ENCODE assay signal across 8 cellular contexts in the genomic region with DNA sequence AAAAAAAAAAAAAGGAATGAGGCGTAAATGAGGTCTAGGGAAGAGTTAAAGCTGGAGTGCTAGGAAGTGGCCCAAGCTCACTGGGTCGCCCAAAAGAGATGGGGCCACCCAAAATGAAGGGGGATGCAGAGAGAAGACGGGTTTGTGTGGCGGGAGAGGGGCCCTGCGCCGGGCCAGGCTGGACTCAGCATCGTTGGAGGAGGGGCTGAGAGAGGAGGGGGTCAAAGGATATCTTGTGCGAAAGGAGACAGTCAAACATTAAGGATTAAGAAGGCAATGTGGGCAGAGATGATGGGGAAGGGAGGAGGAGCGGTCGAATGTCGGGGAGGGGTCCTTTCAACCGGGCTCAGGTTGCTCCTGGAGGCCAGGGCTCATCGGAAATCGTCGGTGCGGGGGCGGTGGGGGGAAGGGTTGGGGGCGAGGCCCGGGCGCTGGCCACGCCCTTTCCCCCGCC. TPM values are rescaled to one million over a fixed set of nuclear protein-coding genes. Genes with fewer than 3 reads are reported as not detected.
A peak's percentile ranks its signal among the peaks of the same experiment; 100 is the strongest.
DNase-seq lines count a peak whose midpoint lies in the region; ATAC-seq, FAIRE-seq and TF ChIP-seq lines count a peak whose summit lies in the region.

No MANE protein-coding gene starts in this region.

- no peaks in the 10 kb centered on the region for H4K20me1 ChIP-seq in GM12878 (ENCODE audit: control insufficient read depth, insufficient read depth)

- H3K36me3 ChIP-seq in GM12878 (ENCODE audit: control insufficient read depth in 2 of 2, insufficient read depth in 2 of 2, low read length in 1 of 2) (no peaks in the 10 kb centered on the region), uterus (no peaks in the 10 kb centered on the region)

- TF ChIP-seq CTCF in GM12878 (IDR thresholded peaks at IDR 0.05 in 2 of 3, conservative IDR thresholded peaks at IDR 0.05 in 1 of 3; ENCODE audit: control insufficient read depth in 2 of 3, extremely low read depth in 1 of 3, insufficient read depth in 1 of 3, low read depth in 3 of 3, low read length in 3 of 3) (no peak), uterus (IDR thresholded peaks at IDR 0.05) (no peak)

- H2AFZ ChIP-seq in GM12878 (ENCODE audit: control insufficient read depth, low read depth, low read length) = peak overlapping the region; percentile 82

- H3K9ac ChIP-seq in GM12878 (ENCODE audit: control insufficient read depth, insufficient read depth, low read length) = peak overlapping the region; percentile 74

- TF ChIP-seq RAD21 in GM12878 (IDR thresholded peaks at IDR 0.05; ENCODE audit: insufficient read depth, low read depth, low read length) = no peak

- H3K27ac ChIP-seq in GM12878 (ENCODE audit: control insufficient read depth, insufficient read depth) = peak overlapping the region; percentile 87
- peak overlapping the region; percentile 89 to 90 for H3K27ac ChIP-seq in uterus

- WGBS in GM12878 (ENCODE audit: insufficient coverage, insufficient replicate concordance, low lambda C conversion rate, missing lambda C conversion rate) = 6% methylated on average over 14 of the region's 22 CpGs

- H3K9me3 Mint-ChIP-seq in memory B cell = no peaks in the 10 kb centered on the region

- H3K4me2 ChIP-seq in GM12878 (ENCODE audit: control insufficient read depth, insufficient read depth) = peak overlapping the region; percentile 97

- H3K4me3 Mint-ChIP-seq in memory B cell = peak overlapping the region; percentile 89

- RAD21 ChIA-PET in GM12878 (lab: Charles Lee; ENCODE audit: unreplicated experiment) = interaction anchor here (0.5 to 4.4 kb wide), 11 partner anchors 17 to 505 kb away, joined by 3 to 42 read pairs (median 3); a partner anchor contains a TSS

- H3K27me3 Mint-ChIP-seq in memory B cell = no peaks in the 10 kb centered on the region

- intact Hi-C loops in Right ventricle myocardium superior (cut with DNase I) (no loop called here), Right ventricle myocardium inferior (cut with DNase I) (loop anchor here (2.0 kb wide), 3 partner anchors 34 to 102 kb away; a partner anchor contains a TSS), GM12878 (cut with micrococcal nuclease; ENCODE audit: unreplicated experiment) (loop anchor here (10.0 kb wide), 1 partner anchor 694 kb away; no protein-coding TSS in a partner anchor), uterus (cut with DNase I; ENCODE audit: low total_unique reads) (no loop called here)

- no peaks in the 10 kb centered on the region for H3K9me3 ChIP-seq in GM12878 (replicated peaks; ENCODE audit: control insufficient read depth, insufficient read depth, low read length)
- no peaks in the 10 kb centered on the region for H3K9me3 ChIP-seq in uterus

- H3K79me2 ChIP-seq in GM12878 (ENCODE audit: control insufficient read depth, insufficient read depth, low read length) = peaks cover 36% of the 10 kb centered on the region

- POLR2A ChIA-PET in GM12878 (lab: Charles Lee) = interaction anchor here (0.6 to 1.4 kb wide), 4 partner anchors 9 to 278 kb away, joined by 3 to 4 read pairs (median 4); a partner anchor contains a TSS

- H3K27ac Mint-ChIP-seq in memory B cell = peak overlapping the region; percentile 89

- CTCF ChIA-PET in GM12878 (lab: Yijun Ruan, JAX) = interaction anchor here (0.5 to 1.4 kb wide), 12 partner anchors 10 to 289 kb away, joined by 3 to 6 read pairs (median 4); a partner anchor contains a TSS

- peaks cover 1% of the 10 kb centered on the region for H3K36me3 Mint-ChIP-seq in memory B cell

- ATAC-seq in Right ventricle myocardium superior (ENCODE audit: poor library complexity) (no peak), Right ventricle myocardium inferior (no peak), GM12878 (peak; percentile 1), memory B cell (ENCODE audit: low read depth) (no peak)

- BruUV-seq in GM12878 (replicated peaks; lab: Mats Ljungman, UMichigan) = no TSS peak

- TF ChIP-seq POLR2A in GM12878 (IDR thresholded peaks at IDR 0.05; ENCODE audit: low read depth, low read length) (peak; percentile 46; the same call in 1 of the 2 replicates), uterus (IDR thresholded peaks at IDR 0.05) (no peak)

- SMC1A ChIA-PET in GM12878 (lab: Charles Lee; ENCODE audit: uncharacterized antibody, unreplicated experiment) = no interaction called here

- no peak for TF ChIP-seq EP300 in GM12878 (IDR thresholded peaks at IDR 0.05; ENCODE audit: borderline replicate concordance in 1 of 2, control insufficient read depth in 1 of 2, low read depth in 2 of 2, low read length in 2 of 2)

- in situ Hi-C loops in GM12878 (cut with MboI) = no loop called here

- peak overlapping the region; percentile 62 for H3K4me3 ChIP-seq in GM12878
- peak overlapping the region; percentile 43 to 48 for H3K4me3 ChIP-seq in uterus

- peaks cover 29% of the 10 kb centered on the region for H3K4me1 ChIP-seq in GM12878 (ENCODE audit: control insufficient read depth, insufficient read depth, low read length)
- H3K4me1 ChIP-seq in uterus = peaks cover 0 to 6% of the 10 kb centered on the region in 2 donors

- DNase-seq in Right ventricle myocardium superior (peak; percentile 58), Right ventricle myocardium inferior (ENCODE audit: missing footprints) (no peak), GM12878 (ENCODE audit: low read depth, low spot score) (no peak), memory B cell (ENCODE audit: low spot score in 2 of 2) (no peak), uterus (no peak), frontal cortex (ENCODE audit: low spot score in 2 of 2) (no peak), NCI-H446 treated with DMSO at 0.1 percent for 48 hours (lab: John Stamatoyannopoulos, UW) (no peak), AG20443 (ENCODE audit: low spot score) (no peak)

- H3K4me1 Mint-ChIP-seq in memory B cell = peaks cover 29% of the 10 kb centered on the region

- FAIRE-seq in GM12878 (lab: Jason Lieb, UNC) (no peak), frontal cortex (lab: Jason Lieb, UNC) (no peak)

- H3K27me3 ChIP-seq in GM12878 (replicated peaks in 1 of 2; ENCODE audit: control insufficient read depth in 2 of 2, insufficient read depth in 2 of 2, low read length in 1 of 2) (no peaks in the 10 kb centered on the region), uterus (no peaks in the 10 kb centered on the region)

RNA-seq across cellular contexts. Expression of a gene that starts 0.8 kb away (rescaled TPM):
- total RNA-seq in Right ventricle myocardium superior (29.9 TPM), Right ventricle myocardium inferior (39.5 TPM), GM12878 (2014; rRNA removed) (44.0 and 56.8 TPM in 2 replicates), GM12878 (2014; rRNA removed; fragmentation: Illumina TruSeq; extraction: Trizol) (26.8 and 30.9 TPM in 2 replicates), GM12878 (2021) (115 and 116 TPM in 2 replicates), uterus (10 to 100 TPM in 2 of 4 donors, 1 to 10 TPM in 2; 6.4 to 50.4 (median 18.7) TPM), frontal cortex (18.8 TPM)
- 38.1 and 42.1 TPM in 2 replicates for total RNA-seq in GM12878 (2013; cell fraction: nucleolus; rRNA removed)
- polyA plus RNA-seq in GM12878 (2011; ENCODE audit: low read depth) = 22.4 TPM
- polyA plus RNA-seq in GM12878 (2011; rRNA removed) (17.7 and 48.6 TPM in 2 replicates), GM12878 (2014; fragmentation: Illumina TruSeq; extraction: Trizol) (33.0 and 63.5 TPM in 2 replicates), GM12878 (2014; fragmentation: Nextera tagmentation; extraction: Ambion mirVana) (under 1 TPM; 0.45 to 0.49 TPM), GM12878 (2014; rRNA removed) (95.6 and 113 TPM in 2 replicates), GM12878 (2016; fragmentation: Nextera tagmentation; extraction: Ambion mirVana) (10 to 100 TPM; 10.1 to 12.0 TPM)
- 50.4 and 74.2 TPM in 2 replicates for polyA plus RNA-seq in GM12878 (2011; cell fraction: cytosol; rRNA removed)
- polyA plus RNA-seq in GM12878 (2011; cell fraction: nucleus; rRNA removed) = 121 and 141 TPM in 2 replicates
- 55.3 and 65.7 TPM in 2 replicates for polyA plus RNA-seq in GM12878 (2012)
- 35.9 and 56.0 TPM in 2 replicates for polyA minus RNA-seq in GM12878 (2011; rRNA and poly(A)+ RNA removed)
- 29.0 and 34.2 TPM in 2 replicates for polyA minus RNA-seq in GM12878 (2011; cell fraction: cytosol; rRNA and poly(A)+ RNA removed)
- 15.0 and 29.0 TPM in 2 replicates for polyA minus RNA-seq in GM12878 (2011; cell fraction: nucleus; rRNA and poly(A)+ RNA removed)

RNA-seq across cellular contexts. Expression of a gene that starts 22.3 kb away (rescaled TPM):
- total RNA-seq in Right ventricle myocardium superior = 0.59 TPM
- 1.5 TPM for total RNA-seq in Right ventricle myocardium inferior
- total RNA-seq in GM12878 (2013; cell fraction: nucleolus; rRNA removed) = 12.2 and 13.1 TPM in 2 replicates
- 6.5 and 6.9 TPM in 2 replicates for total RNA-seq in GM12878 (2014; rRNA removed)
- 7.5 and 7.6 TPM in 2 replicates for total RNA-seq in GM12878 (2014; rRNA removed; fragmentation: Illumina TruSeq; extraction: Trizol)
- 5.3 and 6.5 TPM in 2 replicates for total RNA-seq in GM12878 (2021)
- polyA plus RNA-seq in GM12878 (2011; ENCODE audit: low read depth) = 3.5 TPM
- 1.8 and 3.0 TPM in 2 replicates for polyA plus RNA-seq in GM12878 (2011; rRNA removed)
- polyA plus RNA-seq in GM12878 (2011; cell fraction: cytosol; rRNA removed) = 4.1 and 4.6 TPM in 2 replicates
- polyA plus RNA-seq in GM12878 (2011; cell fraction: nucleus; rRNA removed) = 2.1 and 2.7 TPM in 2 replicates
- polyA plus RNA-seq in GM12878 (2012) = 5.8 and 7.9 TPM in 2 replicates
- 2.4 and 6.0 TPM in 2 replicates for polyA plus RNA-seq in GM12878 (2014; fragmentation: Illumina TruSeq; extraction: Trizol)
- polyA plus RNA-seq in GM12878 (2014; fragmentation: Nextera tagmentation; extraction: Ambion mirVana) = 1 to 10 TPM; 2.6 to 4.8 TPM
- 6.3 and 6.7 TPM in 2 replicates for polyA plus RNA-seq in GM12878 (2014; rRNA removed)
- 1 to 10 TPM; 4.2 to 4.8 TPM for polyA plus RNA-seq in GM12878 (2016; fragmentation: Nextera tagmentation; extraction: Ambion mirVana)
- 1.5 and 2.5 TPM in 2 replicates for polyA minus RNA-seq in GM12878 (2011; rRNA and poly(A)+ RNA removed)
- 1.2 and 1.6 TPM in 2 replicates for polyA minus RNA-seq in GM12878 (2011; cell fraction: cytosol; rRNA and poly(A)+ RNA removed)
- polyA minus RNA-seq in GM12878 (2011; cell fraction: nucleus; rRNA and poly(A)+ RNA removed) = 0.60 and 1.6 TPM in 2 replicates
- 10 to 100 TPM in 1 of 4 donors, 1 to 10 TPM in 1, not detected in 2; 2.7 to 25.9 TPM for total RNA-seq in uterus
- 0.82 TPM for total RNA-seq in frontal cortex

RNA-seq across cellular contexts. Expression of a gene that starts 34.5 kb away (rescaled TPM):
- total RNA-seq in Right ventricle myocardium superior = 30.8 TPM
- total RNA-seq in Right ventricle myocardium inferior = 30.3 TPM
- 9.3 and 10.1 TPM in 2 replicates for total RNA-seq in GM12878 (2013; cell fraction: nucleolus; rRNA removed)
- 14.9 TPM in 2 replicates for total RNA-seq in GM12878 (2014; rRNA removed)
- 9.1 and 9.2 TPM in 2 replicates for total RNA-seq in GM12878 (2014; rRNA removed; fragmentation: Illumina TruSeq; extraction: Trizol)
- total RNA-seq in GM12878 (2021) = 15.7 and 15.8 TPM in 2 replicates
- polyA plus RNA-seq in GM12878 (2011; ENCODE audit: low read depth) = 6.3 TPM
- 11.2 and 15.7 TPM in 2 replicates for polyA plus RNA-seq in GM12878 (2011; rRNA removed)
- polyA plus RNA-seq in GM12878 (2011; cell fraction: cytosol; rRNA removed) = 18.3 and 28.8 TPM in 2 replicates
- polyA plus RNA-seq in GM12878 (2011; cell fraction: nucleus; rRNA removed) = 9.0 and 9.9 TPM in 2 replicates
- 14.9 and 17.2 TPM in 2 replicates for polyA plus RNA-seq in GM12878 (2012)
- 2.6 and 4.1 TPM in 2 replicates for polyA plus RNA-seq in GM12878 (2014; fragmentation: Illumina TruSeq; extraction: Trizol)
- polyA plus RNA-seq in GM12878 (2014; fragmentation: Nextera tagmentation; extraction: Ambion mirVana) = 1 to 10 TPM in 1 of 2 experiments, under 1 TPM in 1; 0.60 to 2.8 TPM
- polyA plus RNA-seq in GM12878 (2014; rRNA removed) = 9.8 and 12.2 TPM in 2 replicates
- polyA plus RNA-seq in GM12878 (2016; fragmentation: Nextera tagmentation; extraction: Ambion mirVana) = 10 to 100 TPM; 22.9 to 23.1 TPM
- polyA minus RNA-seq in GM12878 (2011; rRNA and poly(A)+ RNA removed) = 11.2 and 11.6 TPM in 2 replicates
- 5.0 and 8.6 TPM in 2 replicates for polyA minus RNA-seq in GM12878 (2011; cell fraction: cytosol; rRNA and poly(A)+ RNA removed)
- 2.4 and 2.7 TPM in 2 replicates for polyA minus RNA-seq in GM12878 (2011; cell fraction: nucleus; rRNA and poly(A)+ RNA removed)
- 10 to 100 TPM in 3 of 4 donors, 1 to 10 TPM in 1; 7.2 to 57.0 (median 27.2) TPM for total RNA-seq in uterus
- 11.8 TPM for total RNA-seq in frontal cortex

RNA-seq across cellular contexts. Expression of a gene that starts 57.9 kb away (rescaled TPM):
- total RNA-seq in Right ventricle myocardium superior = 13.7 TPM
- 15.2 TPM for total RNA-seq in Right ventricle myocardium inferior
- total RNA-seq in GM12878 (2013; cell fraction: nucleolus; rRNA removed) = 26.2 and 26.3 TPM in 2 replicates
- 33.4 and 36.4 TPM in 2 replicates for total RNA-seq in GM12878 (2014; rRNA removed)
- total RNA-seq in GM12878 (2014; rRNA removed; fragmentation: Illumina TruSeq; extraction: Trizol) = 10.6 and 14.9 TPM in 2 replicates
- total RNA-seq in GM12878 (2021) = 26.5 and 28.4 TPM in 2 replicates
- 23.9 TPM for polyA plus RNA-seq in GM12878 (2011; ENCODE audit: low read depth)
- polyA plus RNA-seq in GM12878 (2011; rRNA removed) = 10.0 and 17.2 TPM in 2 replicates
- polyA plus RNA-seq in GM12878 (2011; cell fraction: cytosol; rRNA removed) = 34.7 and 43.9 TPM in 2 replicates
- 45.4 and 49.0 TPM in 2 replicates for polyA plus RNA-seq in GM12878 (2011; cell fraction: nucleus; rRNA removed)
- polyA plus RNA-seq in GM12878 (2012) = 45.0 and 45.2 TPM in 2 replicates
- polyA plus RNA-seq in GM12878 (2014; fragmentation: Illumina TruSeq; extraction: Trizol) = 1.8 and 8.1 TPM in 2 replicates
- 1 to 10 TPM in 1 of 2 experiments, under 1 TPM in 1; 0.92 to 3.9 TPM for polyA plus RNA-seq in GM12878 (2014; fragmentation: Nextera tagmentation; extraction: Ambion mirVana)
- polyA plus RNA-seq in GM12878 (2014; rRNA removed) = 31.7 and 38.9 TPM in 2 replicates
- polyA plus RNA-seq in GM12878 (2016; fragmentation: Nextera tagmentation; extraction: Ambion mirVana) = 10 to 100 TPM; 18.1 to 19.6 TPM
- polyA minus RNA-seq in GM12878 (2011; rRNA and poly(A)+ RNA removed) = 13.9 and 31.1 TPM in 2 replicates
- 17.4 and 18.8 TPM in 2 replicates for polyA minus RNA-seq in GM12878 (2011; cell fraction: cytosol; rRNA and poly(A)+ RNA removed)
- 9.4 and 9.9 TPM in 2 replicates for polyA minus RNA-seq in GM12878 (2011; cell fraction: nucleus; rRNA and poly(A)+ RNA removed)
- 100 to 1,000 TPM in 1 of 4 donors, 10 to 100 TPM in 3; 40.5 to 100 (median 71.0) TPM for total RNA-seq in uterus
- 35.9 TPM for total RNA-seq in frontal cortex

RNA-seq across cellular contexts. Expression of a gene that starts 58.1 kb away (rescaled TPM):
- total RNA-seq in Right ventricle myocardium superior = 11.8 TPM
- 15.3 TPM for total RNA-seq in Right ventricle myocardium inferior
- 18.1 and 19.1 TPM in 2 replicates for total RNA-seq in GM12878 (2013; cell fraction: nucleolus; rRNA removed)
- 25.1 and 25.8 TPM in 2 replicates for total RNA-seq in GM12878 (2014; rRNA removed)
- 11.0 TPM in 2 replicates for total RNA-seq in GM12878 (2014; rRNA removed; fragmentation: Illumina TruSeq; extraction: Trizol)
- total RNA-seq in GM12878 (2021) = 20.9 and 22.7 TPM in 2 replicates
- polyA plus RNA-seq in GM12878 (2011; ENCODE audit: low read depth) = 11.1 TPM
- 9.6 and 10.2 TPM in 2 replicates for polyA plus RNA-seq in GM12878 (2011; rRNA removed)
- polyA plus RNA-seq in GM12878 (2011; cell fraction: cytosol; rRNA removed) = 10.5 and 14.1 TPM in 2 replicates
- 8.1 and 11.6 TPM in 2 replicates for polyA plus RNA-seq in GM12878 (2011; cell fraction: nucleus; rRNA removed)
- polyA plus RNA-seq in GM12878 (2012) = 15.7 and 16.8 TPM in 2 replicates
- polyA plus RNA-seq in GM12878 (2014; fragmentation: Illumina TruSeq; extraction: Trizol) = 6.2 and 8.2 TPM in 2 replicates
- 1 to 10 TPM; 2.4 to 6.5 TPM for polyA plus RNA-seq in GM12878 (2014; fragmentation: Nextera tagmentation; extraction: Ambion mirVana)
- 15.9 and 17.6 TPM in 2 replicates for polyA plus RNA-seq in GM12878 (2014; rRNA removed)
- polyA plus RNA-seq in GM12878 (2016; fragmentation: Nextera tagmentation; extraction: Ambion mirVana) = 10 to 100 TPM; 27.4 to 27.9 TPM
- polyA minus RNA-seq in GM12878 (2011; rRNA and poly(A)+ RNA removed) = 4.8 and 6.3 TPM in 2 replicates
- polyA minus RNA-seq in GM12878 (2011; cell fraction: cytosol; rRNA and poly(A)+ RNA removed) = 4.6 and 7.4 TPM in 2 replicates
- 3.3 and 6.9 TPM in 2 replicates for polyA minus RNA-seq in GM12878 (2011; cell fraction: nucleus; rRNA and poly(A)+ RNA removed)
- total RNA-seq in uterus = 10 to 100 TPM in 3 of 4 donors, 1 to 10 TPM in 1; 7.6 to 40.5 (median 28.5) TPM
- 41.6 TPM for total RNA-seq in frontal cortex

Comparison
In these comparisons a context has a peak if more than half of its experiments do, and no peak if none do; other contexts are left out.
1. intact Hi-C loops: an anchor here in Right ventricle myocardium inferior (2.0 kb wide) and GM12878 (10.0 kb wide); none called in Right ventricle myocardium superior and uterus.